Comparison of ENCODE assay signal across 8 cellular contexts in genomic region chr22:35649026-35649553, GRCh38. TPM values are rescaled to one million over a fixed set of nuclear protein-coding genes. Genes with fewer than 3 reads are reported as not detected.
DNase-seq lines count a peak whose midpoint lies in the region; ATAC-seq, FAIRE-seq and TF ChIP-seq lines count a peak whose summit lies in the region.
"Had no signal": no experiment of that assay in that cellular context is flagged by ENCODE, and none has a peak within 500 bp of the region (broad histone marks: within the 10 kb centered on the region; RNA-seq: fewer than 3 reads in every experiment).

No MANE protein-coding gene starts in this region.

- DNase-seq in activated naive CD4-positive, alpha-beta T cell treated with anti-CD3 and anti-CD28 coated beads, Interleukin-2, amount 50 U/mL, for 72 hours (ENCODE audit: low spot score in 2 of 2) = no peak
- no peak for DNase-seq in kidney
- DNase-seq in substantia nigra (lab: John Stamatoyannopoulos, UW) = no peak
- DNase-seq in DMS 273 treated with DMSO at 0.1 percent for 48 hours (lab: John Stamatoyannopoulos, UW) = no peak
- DNase-seq in NOMO-1 (lab: John Stamatoyannopoulos, UW; ENCODE audit: unreplicated experiment in 2 of 2) = no peak

- H3K4me1 ChIP-seq in kidney (ENCODE audit: control insufficient read depth in 1 of 2, insufficient read depth in 1 of 2, low read depth in 1 of 2, low read length in 2 of 2) = peaks cover 9% of the 10 kb centered on the region in 2 donors

- no peaks in the 10 kb centered on the region for H3K36me3 ChIP-seq in kidney (ENCODE audit: control insufficient read depth in 1 of 2, insufficient read depth in 2 of 2, low read length in 2 of 2)

- H3K27ac Mint-ChIP-seq in activated naive CD4-positive, alpha-beta T cell treated with anti-CD3 and anti-CD28 coated beads, Interleukin-2, amount 50 U/mL, for 72 hours = peak overlapping the region; percentile 100

- no peaks in the 10 kb centered on the region for H3K9me3 ChIP-seq in kidney (ENCODE audit: control insufficient read depth in 1 of 2, low read length in 2 of 2)

- H3K9me3 Mint-ChIP-seq in activated naive CD4-positive, alpha-beta T cell treated with anti-CD3 and anti-CD28 coated beads, Interleukin-2, amount 50 U/mL, for 72 hours = peaks cover 0 to 9% of the 10 kb centered on the region in 2 donors

- peaks cover 21 to 38% of the 10 kb centered on the region in 2 donors for H3K36me3 Mint-ChIP-seq in activated naive CD4-positive, alpha-beta T cell treated with anti-CD3 and anti-CD28 coated beads, Interleukin-2, amount 50 U/mL, for 72 hours

- H3K9ac ChIP-seq in kidney (ENCODE audit: low read length in 2 of 2) = peak overlapping the region; percentile 77 to 98

- H3K4me3 ChIP-seq in kidney (ENCODE audit: low read length in 2 of 2) = peak overlapping the region; percentile 86 to 87

- intact Hi-C loops in kidney (cut with DNase I) = no loop called here

- no peak for TF ChIP-seq CTCF in kidney (IDR thresholded peaks at IDR 0.05; ENCODE audit: borderline replicate concordance, extremely low read depth, insufficient read depth)

- no peak for FAIRE-seq in kidney (lab: Jason Lieb, UNC)

- H3K27ac ChIP-seq in kidney (ENCODE audit: low read depth in 2 of 2, low read length in 2 of 2) = peak overlapping the region; percentile 91 to 94
- H3K27ac ChIP-seq in substantia nigra (ENCODE audit: low read depth, low read length, poor library complexity, severe bottlenecking) = peak overlapping the region; percentile 86

- ATAC-seq in HG02938 (IDR thresholded peaks at IDR 0.05; ENCODE audit: unreplicated experiment) (peak; percentile 17), HG03045 (IDR thresholded peaks at IDR 0.05; ENCODE audit: unreplicated experiment) (no peak)
- ATAC-seq in activated naive CD4-positive, alpha-beta T cell treated with anti-CD3 and anti-CD28 coated beads, Interleukin-2, amount 50 U/mL, for 72 hours = peak in 1 of 2 donors; percentile 10

RNA-seq across cellular contexts. Expression of gene APOL6, which starts 0.8 kb away (rescaled TPM):
- 10 to 100 TPM; 23.5 to 33.2 TPM for total RNA-seq in activated naive CD4-positive, alpha-beta T cell treated with anti-CD3 and anti-CD28 coated beads, Interleukin-2, amount 50 U/mL, for 72 hours
- 30.2 TPM for total RNA-seq in kidney
- 5.5 TPM for polyA plus RNA-seq in kidney (ENCODE audit: insufficient read depth, low read depth, low replicate concordance)

RNA-seq across cellular contexts. Expression of gene MB, which starts 32.0 kb away (rescaled TPM):
- under 1 TPM in 1 of 2 donors, not detected in 1; 0.47 TPM for total RNA-seq in activated naive CD4-positive, alpha-beta T cell treated with anti-CD3 and anti-CD28 coated beads, Interleukin-2, amount 50 U/mL, for 72 hours
- total RNA-seq in kidney = not detected
- polyA plus RNA-seq in kidney (ENCODE audit: insufficient read depth, low read depth, low replicate concordance) = 0.84 TPM
- total RNA-seq: SK-MEL-5 had no signal
